8 cellular contexts compared by ENCODE assay signal in genomic region chr9:105901514-105902109, GRCh38.
DNase-seq lines count a peak whose midpoint lies in the region; ATAC-seq and TF ChIP-seq lines count a peak whose summit lies in the region.

No MANE protein-coding gene starts in this region.

- no peaks in the 10 kb centered on the region for H3K36me3 Mint-ChIP-seq in Caco-2 (ENCODE audit: insufficient read depth, unreplicated experiment)

- no peak overlapping the region for H3K27ac Mint-ChIP-seq in Caco-2 (ENCODE audit: unreplicated experiment)

- no peak overlapping the region for H3K4me3 Mint-ChIP-seq in Caco-2 (ENCODE audit: unreplicated experiment)

- H3K27me3 Mint-ChIP-seq in Caco-2 (ENCODE audit: insufficient read depth, unreplicated experiment), result peaks cover 5% of the 10 kb centered on the region

- intact Hi-C loops in Caco-2 (cut with micrococcal nuclease; ENCODE audit: unreplicated experiment), result loop anchor here (1.0 to 5.0 kb wide), 3 partner anchors 20 to 1271 kb away; partner anchors contain the start of gene ZNF462
- intact Hi-C loops in head of caudate nucleus (cut with DNase I), result loop anchor here (10.0 kb wide), 1 partner anchor 1273 kb away; no protein-coding TSS in a partner anchor

- peak; percentile 66 to 84 for DNase-seq in Caco-2
- DNase-seq in HL-60 (ENCODE audit: low read depth in 1 of 2, low spot score in 1 of 2), result peak in 1 of 2 experiments; percentile 18
- peak; percentile 62 for DNase-seq in SK-N-DZ (ENCODE audit: low spot score)
- DNase-seq in head of caudate nucleus, result peak in 40 of 42 donors; percentile 27 to 80 (median 56)
- no peak for DNase-seq in retinal pigment epithelial cell (ENCODE audit: low read depth)
- no peak for DNase-seq in activated CD4-positive, alpha-beta T cell treated with anti-CD3 and anti-CD28 coated beads, Interleukin-2, amount 50 U/mL, for 1 hour

- CTCF ChIA-PET in Caco-2 (lab: Charles Lee), result interaction anchor here (1.1 kb wide), 1 partner anchor 82 kb away, joined by 3 read pairs; no protein-coding TSS in a partner anchor

- no peaks in the 10 kb centered on the region for H3K36me3 ChIP-seq in Caco-2 (ENCODE audit: control insufficient read depth, insufficient read depth, low read length)

- ATAC-seq in GM19043 (IDR thresholded peaks at IDR 0.05; ENCODE audit: low read depth, unreplicated experiment), result peak; percentile 82
- no peak for ATAC-seq in GM19452 (IDR thresholded peaks at IDR 0.05; ENCODE audit: unreplicated experiment)

- no peaks in the 10 kb centered on the region for H3K9me3 ChIP-seq in Caco-2

- BruUV-seq in Caco-2 (replicated peaks; lab: Mats Ljungman, UMichigan), result no TSS peak

- peaks cover 4% of the 10 kb centered on the region for H3K4me1 ChIP-seq in Caco-2

- peaks cover 13% of the 10 kb centered on the region for H3K9me3 Mint-ChIP-seq in Caco-2 (ENCODE audit: unreplicated experiment)

- H3K4me3 ChIP-seq in Caco-2 (ENCODE audit: low read depth, low read length) (no peak overlapping the region), HL-60 (replicated peaks; ENCODE audit: insufficient read depth, low read length) (no peak overlapping the region), retinal pigment epithelial cell (ENCODE audit: low read length) (no peak overlapping the region)

- H3K4me1 Mint-ChIP-seq in Caco-2 (ENCODE audit: low read depth, unreplicated experiment), result no peaks in the 10 kb centered on the region

- POLR2A ChIA-PET in Caco-2 (lab: Charles Lee), result no interaction called here

- no peak overlapping the region for H3K27ac ChIP-seq in HL-60 (replicated peaks)

- H3K27me3 ChIP-seq in Caco-2 (replicated peaks; ENCODE audit: control insufficient read depth, insufficient read depth, low read length), result no peaks in the 10 kb centered on the region
- H3K27me3 ChIP-seq in HL-60 (ENCODE audit: insufficient read depth, poor library complexity, severe bottlenecking), result no peaks in the 10 kb centered on the region

- peak; percentile 70 to 74 for TF ChIP-seq CTCF in Caco-2 (IDR thresholded peaks at IDR 0.05; ENCODE audit: insufficient read depth in 1 of 2, low read depth in 1 of 2, low read length in 1 of 2, severe bottlenecking in 1 of 2, unreplicated experiment in 1 of 2)
- peak; percentile 38 for TF ChIP-seq CTCF in HL-60 (IDR thresholded peaks at IDR 0.05; ENCODE audit: insufficient read depth, low read length)
- peak; percentile 95 for TF ChIP-seq CTCF in retinal pigment epithelial cell (conservative IDR thresholded peaks at IDR 0.05; ENCODE audit: low read depth, low read length)

Comparison
In these comparisons a context has a peak if more than half of its experiments do, and no peak if none do; other contexts are left out.
1. DNase-seq: peak in Caco-2 (2 of 2), SK-N-DZ (single experiment) and head of caudate nucleus (40 of 42); none in retinal pigment epithelial cell (single experiment) and activated CD4-positive, alpha-beta T cell treated with anti-CD3 and anti-CD28 coated beads, Interleukin-2, amount 50 U/mL, for 1 hour (single experiment).
2. CTCF ChIP-seq: peak in every context shown above with its lines; median percentile 95 in retinal pigment epithelial cell; 72 in Caco-2; 38 in HL-60.